ENCODE assay signal across 12 cellular contexts in genomic region chr17:80742581-80743180, GRCh38.
DNase-seq lines count a peak whose midpoint lies in the region; ATAC-seq lines count a peak whose summit lies in the region.
"Had no signal": no experiment of that assay in that cellular context is flagged by ENCODE, and none has a peak within 500 bp of the region (broad histone marks: within the 10 kb centered on the region; RNA-seq: fewer than 3 reads in every experiment).

No MANE protein-coding gene starts in this region.

- peak overlapping the region; percentile 39 for H3K4me3 Mint-ChIP-seq in activated naive CD4-positive, alpha-beta T cell treated with anti-CD3 and anti-CD28 coated beads, Interleukin-2, amount 10 ng/mL, durations not matched to agents 7 days and 5 days
- peak overlapping the region; percentile 30 for H3K4me3 Mint-ChIP-seq in central memory CD8-positive, alpha-beta T cell
- H3K4me3 Mint-ChIP-seq in stimulated activated effector memory CD8-positive, alpha-beta T cell treated with anti-CD3 and anti-CD28 coated beads, Interleukin-12 subunit alpha, Interleukin-12 subunit beta, amount 100 ng/mL, for 72 hours = no peak overlapping the region
- H3K4me3 Mint-ChIP-seq: stimulated activated naive B cell treated with anti-CD40 and anti-IgM and Interleukin-4, amounts not matched to agents 10 μg/mL and 1 μg/mL and 100 μg/mL, for 72 hours had no signal

- H3K4me1 Mint-ChIP-seq in activated naive CD4-positive, alpha-beta T cell treated with anti-CD3 and anti-CD28 coated beads, Interleukin-2, amount 10 ng/mL, durations not matched to agents 7 days and 5 days = peaks cover 61% of the 10 kb centered on the region
- peaks cover 40% of the 10 kb centered on the region for H3K4me1 Mint-ChIP-seq in central memory CD8-positive, alpha-beta T cell
- peaks cover 34% of the 10 kb centered on the region for H3K4me1 Mint-ChIP-seq in stimulated activated effector memory CD8-positive, alpha-beta T cell treated with anti-CD3 and anti-CD28 coated beads, Interleukin-12 subunit alpha, Interleukin-12 subunit beta, amount 100 ng/mL, for 72 hours

- DNase-seq in activated naive CD4-positive, alpha-beta T cell treated with anti-CD3 and anti-CD28 coated beads, Interleukin-2, amount 10 ng/mL, durations not matched to agents 7 days and 5 days = no peak
- DNase-seq in activated naive CD4-positive, alpha-beta T cell treated with Interleukin-2 at 50 U/mL for 16 hours = no peak
- DNase-seq in NCI-H69 (lab: John Stamatoyannopoulos, UW) (peak; percentile 63), 8988T (no peak), NCI-H2171 (lab: John Stamatoyannopoulos, UW) (no peak)
- DNase-seq in central memory CD8-positive, alpha-beta T cell (ENCODE audit: low spot score in 2 of 2) = no peak
- no peak for DNase-seq in stimulated activated effector memory CD8-positive, alpha-beta T cell treated with anti-CD3 and anti-CD28 coated beads, Interleukin-12 subunit alpha, Interleukin-12 subunit beta, amount 100 ng/mL, for 72 hours (ENCODE audit: low spot score in 2 of 2)
- no peak for DNase-seq in activated CD4-positive, CD25-positive, alpha-beta regulatory T cell (lab: John Stamatoyannopoulos, UW)
- DNase-seq: foreskin fibroblast; NCI-H526 treated with DMSO at 0.1 percent for 48 hours; ovary; stimulated activated naive B cell treated with anti-CD40 and anti-IgM and Interleukin-4, amounts not matched to agents 10 μg/mL and 1 μg/mL and 100 μg/mL, for 72 hours had no signal

- no peaks in the 10 kb centered on the region for H3K27me3 Mint-ChIP-seq in activated naive CD4-positive, alpha-beta T cell treated with anti-CD3 and anti-CD28 coated beads, Interleukin-2, amount 10 ng/mL, durations not matched to agents 7 days and 5 days
- H3K27me3 Mint-ChIP-seq in central memory CD8-positive, alpha-beta T cell = no peaks in the 10 kb centered on the region
- H3K27me3 Mint-ChIP-seq: stimulated activated naive B cell treated with anti-CD40 and anti-IgM and Interleukin-4, amounts not matched to agents 10 μg/mL and 1 μg/mL and 100 μg/mL, for 72 hours had no signal

- CTCF ChIA-PET in activated naive CD4-positive, alpha-beta T cell treated with anti-CD3 and anti-CD28 coated beads, Interleukin-2, amount 10 ng/mL, durations not matched to agents 7 days and 5 days (lab: Charles Lee) = interaction anchor here (0.9 kb wide), 1 partner anchor 12 kb away, joined by 3 read pairs; no protein-coding TSS in a partner anchor

- H3K36me3 Mint-ChIP-seq in activated naive CD4-positive, alpha-beta T cell treated with anti-CD3 and anti-CD28 coated beads, Interleukin-2, amount 10 ng/mL, durations not matched to agents 7 days and 5 days = peaks cover 51% of the 10 kb centered on the region
- H3K36me3 Mint-ChIP-seq in central memory CD8-positive, alpha-beta T cell (ENCODE audit: insufficient read depth) = peaks cover 4% of the 10 kb centered on the region
- peaks cover 24% of the 10 kb centered on the region for H3K36me3 Mint-ChIP-seq in stimulated activated effector memory CD8-positive, alpha-beta T cell treated with anti-CD3 and anti-CD28 coated beads, Interleukin-12 subunit alpha, Interleukin-12 subunit beta, amount 100 ng/mL, for 72 hours

- ATAC-seq in central memory CD8-positive, alpha-beta T cell (replicated peaks; ENCODE audit: extremely low read depth, poor library complexity, severe bottlenecking) = no peak
- no peak for ATAC-seq in stimulated activated effector memory CD8-positive, alpha-beta T cell treated with anti-CD3 and anti-CD28 coated beads, Interleukin-12 subunit alpha, Interleukin-12 subunit beta, amount 100 ng/mL, for 72 hours
- ATAC-seq: stimulated activated naive B cell treated with anti-CD40 and anti-IgM and Interleukin-4, amounts not matched to agents 10 μg/mL and 1 μg/mL and 100 μg/mL, for 72 hours had no signal

- H3K27ac Mint-ChIP-seq in activated naive CD4-positive, alpha-beta T cell treated with anti-CD3 and anti-CD28 coated beads, Interleukin-2, amount 10 ng/mL, durations not matched to agents 7 days and 5 days = peak overlapping the region; percentile 93
- peak overlapping the region; percentile 25 for H3K27ac Mint-ChIP-seq in central memory CD8-positive, alpha-beta T cell (ENCODE audit: low read depth)
- peak overlapping the region; percentile 7 for H3K27ac Mint-ChIP-seq in stimulated activated effector memory CD8-positive, alpha-beta T cell treated with anti-CD3 and anti-CD28 coated beads, Interleukin-12 subunit alpha, Interleukin-12 subunit beta, amount 100 ng/mL, for 72 hours
- H3K27ac Mint-ChIP-seq: stimulated activated naive B cell treated with anti-CD40 and anti-IgM and Interleukin-4, amounts not matched to agents 10 μg/mL and 1 μg/mL and 100 μg/mL, for 72 hours had no signal

- H3K9me3 Mint-ChIP-seq in activated naive CD4-positive, alpha-beta T cell treated with anti-CD3 and anti-CD28 coated beads, Interleukin-2, amount 10 ng/mL, durations not matched to agents 7 days and 5 days = peaks cover 2% of the 10 kb centered on the region
- no peaks in the 10 kb centered on the region for H3K9me3 Mint-ChIP-seq in central memory CD8-positive, alpha-beta T cell
- no peaks in the 10 kb centered on the region for H3K9me3 Mint-ChIP-seq in stimulated activated effector memory CD8-positive, alpha-beta T cell treated with anti-CD3 and anti-CD28 coated beads, Interleukin-12 subunit alpha, Interleukin-12 subunit beta, amount 100 ng/mL, for 72 hours
- H3K9me3 Mint-ChIP-seq: stimulated activated naive B cell treated with anti-CD40 and anti-IgM and Interleukin-4, amounts not matched to agents 10 μg/mL and 1 μg/mL and 100 μg/mL, for 72 hours had no signal

Comparison
In these comparisons a context has a peak if more than half of its experiments do, and no peak if none do; other contexts are left out.
1. H3K27ac Mint-ChIP-seq: peak in every context shown above with its lines; median percentile 93 in activated naive CD4-positive, alpha-beta T cell treated with anti-CD3 and anti-CD28 coated beads, Interleukin-2, amount 10 ng/mL, durations not matched to agents 7 days and 5 days; 25 in central memory CD8-positive, alpha-beta T cell; 7 in stimulated activated effector memory CD8-positive, alpha-beta T cell treated with anti-CD3 and anti-CD28 coated beads, Interleukin-12 subunit alpha, Interleukin-12 subunit beta, amount 100 ng/mL, for 72 hours.